In genomic region chr9:77111408-77111807, GRCh38 we compare ENCODE assay signal across 4 cellular contexts.
"Had no signal": no experiment of that assay in that cellular context is flagged by ENCODE, and none has a peak within 500 bp of the region (broad histone marks: within the 10 kb centered on the region; RNA-seq: fewer than 3 reads in every experiment).

No MANE protein-coding gene starts in this region.

- H3K27ac ChIP-seq: HL-60, KMS-11 had no signal

- H3K4me3 ChIP-seq: K562 had no signal

- ATAC-seq: HepG2, K562 had no signal
